Comparison of ENCODE assay signal across 1 cellular context in the genomic region with DNA sequence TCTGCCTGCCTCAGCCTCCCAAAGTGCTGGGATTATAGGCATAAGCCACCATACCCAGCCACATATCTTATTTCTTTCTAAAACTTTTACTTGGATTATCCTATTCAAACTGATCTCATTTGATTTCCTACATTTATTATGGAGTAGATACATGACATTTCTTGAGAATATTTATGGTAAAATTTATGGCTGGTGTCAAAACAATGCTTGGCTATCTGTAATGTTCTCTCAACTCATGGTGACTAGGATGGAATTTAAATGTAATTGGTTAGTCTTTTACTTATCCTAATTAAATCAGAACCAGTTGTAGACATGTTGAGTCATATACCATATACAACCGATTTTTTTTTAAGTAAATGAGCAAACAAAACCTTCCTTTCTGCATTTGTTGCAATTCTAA.
TF ChIP-seq lines count a peak whose summit lies in the region.

No MANE protein-coding gene starts in this region.

TF ChIP-seq in K562, 482 proteins besides CTCF, POLR2A, EP300 and RAD21 (continued from another document):
- TF ChIP-seq, protein P1, sequence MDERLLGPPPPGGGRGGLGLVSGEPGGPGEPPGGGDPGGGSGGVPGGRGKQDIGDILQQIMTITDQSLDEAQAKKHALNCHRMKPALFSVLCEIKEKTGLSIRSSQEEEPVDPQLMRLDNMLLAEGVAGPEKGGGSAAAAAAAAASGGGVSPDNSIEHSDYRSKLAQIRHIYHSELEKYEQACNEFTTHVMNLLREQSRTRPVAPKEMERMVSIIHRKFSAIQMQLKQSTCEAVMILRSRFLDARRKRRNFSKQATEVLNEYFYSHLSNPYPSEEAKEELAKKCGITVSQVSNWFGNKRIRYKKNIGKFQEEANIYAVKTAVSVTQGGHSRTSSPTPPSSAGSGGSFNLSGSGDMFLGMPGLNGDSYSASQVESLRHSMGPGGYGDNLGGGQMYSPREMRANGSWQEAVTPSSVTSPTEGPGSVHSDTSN (CRISPR knock-in tag; IDR thresholded peaks at IDR 0.05; ENCODE audit: low read depth) = no peak
- TF ChIP-seq, protein P1 (tag; conservative IDR thresholded peaks at IDR 0.05; ENCODE audit: low read depth) = peak; percentile 84
- TF ChIP-seq MAFG (tag; conservative IDR thresholded peaks at IDR 0.05) = peak; percentile 45; the same call in 1 of the 2 replicates
